ENCODE assay signal across 15 cellular contexts in genomic region chr2:201256001-201256544, GRCh38. TPM values are rescaled to one million over a fixed set of nuclear protein-coding genes. Genes with fewer than 3 reads are reported as not detected.
A peak's percentile ranks its signal among the peaks of the same experiment; 100 is the strongest.
DNase-seq lines count a peak whose midpoint lies in the region; ATAC-seq and TF ChIP-seq lines count a peak whose summit lies in the region.
"Had no signal": no experiment of that assay in that cellular context is flagged by ENCODE, and none has a peak within 500 bp of the region (broad histone marks: within the 10 kb centered on the region; RNA-seq: fewer than 3 reads in every experiment).

No MANE protein-coding gene starts in this region.

- POLR2A ChIA-PET in activated CD4-positive, alpha-beta T cell treated with anti-CD3 and anti-CD28 coated beads for 36 hours (lab: Charles Lee) = no interaction called here
- POLR2A ChIA-PET in naive thymus-derived CD8-positive, alpha-beta T cell (lab: Charles Lee) = interaction anchor here (0.9 to 1.5 kb wide), 5 partner anchors 9 to 138 kb away, joined by 3 to 9 read pairs (median 3); no protein-coding TSS in a partner anchor

- H3K4me2 ChIP-seq in MM.1S (ENCODE audit: low read depth, low read length) (peak overlapping the region; percentile 80), trophoblast cell (ENCODE audit: low read length) (no peak overlapping the region)
- H3K4me2 ChIP-seq: SK-N-SH had no signal

- peaks cover 2% of the 10 kb centered on the region for H3K9me3 Mint-ChIP-seq in activated CD4-positive, alpha-beta T cell treated with anti-CD3 and anti-CD28 coated beads for 36 hours (ENCODE audit: low read depth)
- H3K9me3 Mint-ChIP-seq in activated naive CD8-positive, alpha-beta T cell treated with anti-CD3 and anti-CD28 coated beads for 36 hours = peaks cover 8% of the 10 kb centered on the region
- H3K9me3 Mint-ChIP-seq in naive thymus-derived CD8-positive, alpha-beta T cell = peaks cover 0 to 3% (median 2%) of the 10 kb centered on the region in 9 donors
- H3K9me3 Mint-ChIP-seq in type B pancreatic cell = no peaks in the 10 kb centered on the region

- no peak overlapping the region for H3K23ac ChIP-seq in trophoblast cell (ENCODE audit: low read length)

- H3K4me3 ChIP-seq in MM.1S (ENCODE audit: low read length) = no peak overlapping the region
- H3K4me3 ChIP-seq in trophoblast cell (ENCODE audit: low read depth, low read length) = no peak overlapping the region
- H3K4me3 ChIP-seq: GM12878, lung, upper lobe of left lung had no signal

- no peak overlapping the region for H3K9ac ChIP-seq in MM.1S (ENCODE audit: low read length)
- H3K9ac ChIP-seq in trophoblast cell (ENCODE audit: low read length) = no peak overlapping the region
- H3K9ac ChIP-seq: SK-N-SH had no signal

- H3K18ac ChIP-seq in trophoblast cell (ENCODE audit: low read length) = no peak overlapping the region

- H2BK120ac ChIP-seq in trophoblast cell (ENCODE audit: insufficient read depth, low read length, poor library complexity) = no peak overlapping the region

- no CpG with 5 or more reads among the region's 3 CpGs for WGBS in trophoblast cell (ENCODE audit: extremely low coverage, insufficient coverage, insufficient read length)

- H3K79me2 ChIP-seq in MM.1S (ENCODE audit: low read length) (peaks cover 65% of the 10 kb centered on the region), trophoblast cell (ENCODE audit: control insufficient read depth, insufficient read depth, low read length, poor library complexity) (no peaks in the 10 kb centered on the region)

- H4K91ac ChIP-seq in trophoblast cell (ENCODE audit: low read depth, low read length) = no peak overlapping the region

- H3K27me3 Mint-ChIP-seq in activated CD4-positive, alpha-beta T cell treated with anti-CD3 and anti-CD28 coated beads for 36 hours = no peaks in the 10 kb centered on the region
- H3K27me3 Mint-ChIP-seq in activated naive CD8-positive, alpha-beta T cell treated with anti-CD3 and anti-CD28 coated beads for 36 hours = no peaks in the 10 kb centered on the region
- peaks cover 0 to 1% (median 0%) of the 10 kb centered on the region in 5 donors for H3K27me3 Mint-ChIP-seq in naive thymus-derived CD8-positive, alpha-beta T cell
- peaks cover 3% of the 10 kb centered on the region for H3K27me3 Mint-ChIP-seq in type B pancreatic cell

- H3K27me3 ChIP-seq in MM.1S (replicated peaks; ENCODE audit: insufficient read depth, low read length) = no peaks in the 10 kb centered on the region
- H3K27me3 ChIP-seq in trophoblast cell (ENCODE audit: insufficient read depth, low read length) = no peaks in the 10 kb centered on the region
- H3K27me3 ChIP-seq: upper lobe of left lung had no signal

- no peak for TF ChIP-seq CTCF in MM.1S (IDR thresholded peaks at IDR 0.05; ENCODE audit: low read length)
- no peak for TF ChIP-seq CTCF in type B pancreatic cell (conservative IDR thresholded peaks at IDR 0.05)

- no peaks in the 10 kb centered on the region for H3K9me2 ChIP-seq in MM.1S (replicated peaks; ENCODE audit: insufficient read depth, low read length)
- H3K9me2 ChIP-seq: SK-N-SH had no signal

- peaks cover 12% of the 10 kb centered on the region for H3K79me1 ChIP-seq in trophoblast cell (ENCODE audit: low read length)

- peaks cover 79% of the 10 kb centered on the region for H3K4me1 Mint-ChIP-seq in activated CD4-positive, alpha-beta T cell treated with anti-CD3 and anti-CD28 coated beads for 36 hours
- H3K4me1 Mint-ChIP-seq in activated naive CD8-positive, alpha-beta T cell treated with anti-CD3 and anti-CD28 coated beads for 36 hours = peaks cover 71% of the 10 kb centered on the region
- H3K4me1 Mint-ChIP-seq in naive thymus-derived CD8-positive, alpha-beta T cell = peaks cover 40 to 90% (median 81%) of the 10 kb centered on the region in 4 donors
- H3K4me1 Mint-ChIP-seq in type B pancreatic cell (ENCODE audit: unreplicated experiment) = peaks cover 16% of the 10 kb centered on the region

- no peak overlapping the region for H3K14ac ChIP-seq in trophoblast cell (ENCODE audit: low read length)

- no peak overlapping the region for H2BK5ac ChIP-seq in trophoblast cell (ENCODE audit: low read depth, low read length, poor library complexity)

- no peak overlapping the region for H3K4ac ChIP-seq in trophoblast cell (ENCODE audit: low read depth, low read length)

- no peak for ATAC-seq in activated CD4-positive, alpha-beta T cell treated with anti-CD3 and anti-CD28 coated beads for 36 hours
- no peak for ATAC-seq in naive thymus-derived CD8-positive, alpha-beta T cell
- ATAC-seq: GM12878 had no signal

- DNase-seq in activated CD4-positive, alpha-beta T cell treated with anti-CD3 and anti-CD28 coated beads for 36 hours = no peak
- DNase-seq in activated CD4-positive, alpha-beta T cell treated with anti-CD3 and anti-CD28 coated beads, Interleukin-2, amount 50 U/mL, for 4 hours = no peak
- no peak for DNase-seq in MM.1S
- DNase-seq in activated naive CD8-positive, alpha-beta T cell treated with anti-CD3 and anti-CD28 coated beads for 36 hours = no peak
- no peak for DNase-seq in naive thymus-derived CD8-positive, alpha-beta T cell
- DNase-seq in type B pancreatic cell (ENCODE audit: extremely low spot score, unreplicated experiment) = no peak
- DNase-seq in GM19238 (ENCODE audit: insufficient read length, low spot score) = no peak
- no peak for DNase-seq in trophoblast cell
- DNase-seq: Kasumi-1, NCI-H2081, nucleus accumbens, SK-N-SH had no signal

- no peaks in the 10 kb centered on the region for H3K36me3 ChIP-seq in MM.1S (replicated peaks; ENCODE audit: insufficient read depth, low read length)
- no peaks in the 10 kb centered on the region for H3K36me3 ChIP-seq in trophoblast cell (ENCODE audit: control insufficient read depth in 1 of 2, insufficient read depth in 2 of 2, low read length in 2 of 2)
- H3K36me3 ChIP-seq: upper lobe of left lung had no signal

- peaks cover 21% of the 10 kb centered on the region for H3K36me3 Mint-ChIP-seq in activated CD4-positive, alpha-beta T cell treated with anti-CD3 and anti-CD28 coated beads for 36 hours (ENCODE audit: low read depth)
- H3K36me3 Mint-ChIP-seq in activated naive CD8-positive, alpha-beta T cell treated with anti-CD3 and anti-CD28 coated beads for 36 hours = peaks cover 45% of the 10 kb centered on the region
- H3K36me3 Mint-ChIP-seq in naive thymus-derived CD8-positive, alpha-beta T cell = peaks cover 5 to 9% (median 5%) of the 10 kb centered on the region in 3 donors
- H3K36me3 Mint-ChIP-seq in type B pancreatic cell = no peaks in the 10 kb centered on the region

- H4K8ac ChIP-seq in trophoblast cell (ENCODE audit: low read depth, low read length) = no peak overlapping the region

- H2AK5ac ChIP-seq in trophoblast cell (ENCODE audit: low read length) = no peak overlapping the region

- intact Hi-C loops in activated CD4-positive, alpha-beta T cell treated with anti-CD3 and anti-CD28 coated beads for 36 hours (cut with DNase I, micrococcal nuclease) = loop anchor here in 1 of 2 experiments (5.0 kb wide), 3 partner anchors 176 to 444 kb away; partner anchors contain the start of genes BZW1 and TMEM237

- H3K4me1 ChIP-seq in MM.1S (ENCODE audit: low read length) (peaks cover 52% of the 10 kb centered on the region), trophoblast cell (ENCODE audit: control insufficient read depth in 1 of 2, insufficient read depth in 2 of 2, low read length in 2 of 2) (peaks cover 8 to 12% of the 10 kb centered on the region in 2 experiments)

- H3F3A ChIP-seq in MM.1S (ENCODE audit: insufficient read depth, low read length) = peaks cover 71% of the 10 kb centered on the region

- CTCF ChIA-PET in activated CD4-positive, alpha-beta T cell treated with anti-CD3 and anti-CD28 coated beads for 36 hours (lab: Charles Lee) = interaction anchor here (1.0 to 1.3 kb wide), 3 partner anchors 14 to 108 kb away, joined by 3 to 4 read pairs (median 4); no protein-coding TSS in a partner anchor

- no peaks in the 10 kb centered on the region for H3K9me3 ChIP-seq in MM.1S (replicated peaks; ENCODE audit: insufficient read depth, low read length)
- H3K9me3 ChIP-seq in trophoblast cell (ENCODE audit: insufficient read depth, low read depth, low read length) = no peaks in the 10 kb centered on the region
- H3K9me3 ChIP-seq: SK-N-SH, upper lobe of left lung had no signal

- no peak overlapping the region for H3K4me3 Mint-ChIP-seq in activated CD4-positive, alpha-beta T cell treated with anti-CD3 and anti-CD28 coated beads for 36 hours
- H3K4me3 Mint-ChIP-seq in activated naive CD8-positive, alpha-beta T cell treated with anti-CD3 and anti-CD28 coated beads for 36 hours = no peak overlapping the region
- H3K4me3 Mint-ChIP-seq in naive thymus-derived CD8-positive, alpha-beta T cell = peak overlapping the region in 6 of 10 donors; percentile 60 to 100 (median 94)
- H3K4me3 Mint-ChIP-seq in type B pancreatic cell = no peak overlapping the region

- no peak overlapping the region for H4K12ac ChIP-seq in trophoblast cell (ENCODE audit: low read depth, low read length)

- H2AFZ ChIP-seq in MM.1S (ENCODE audit: low read length) = no peak overlapping the region
- H2AFZ ChIP-seq in trophoblast cell (ENCODE audit: insufficient read depth, low read length, poor library complexity) = no peak overlapping the region

- H4K20me1 ChIP-seq in MM.1S (ENCODE audit: insufficient read depth, low read length) = no peaks in the 10 kb centered on the region

- H2BK12ac ChIP-seq in trophoblast cell (ENCODE audit: low read length) = no peak overlapping the region

- H3K27ac ChIP-seq in MM.1S (ENCODE audit: low read length) = peak overlapping the region; percentile 96
- no peak overlapping the region for H3K27ac ChIP-seq in trophoblast cell (ENCODE audit: low read depth, low read length)

- H3K27ac Mint-ChIP-seq in activated CD4-positive, alpha-beta T cell treated with anti-CD3 and anti-CD28 coated beads for 36 hours = peak overlapping the region; percentile 98
- peak overlapping the region; percentile 99 for H3K27ac Mint-ChIP-seq in activated naive CD8-positive, alpha-beta T cell treated with anti-CD3 and anti-CD28 coated beads for 36 hours
- H3K27ac Mint-ChIP-seq in naive thymus-derived CD8-positive, alpha-beta T cell = peak overlapping the region; percentile 97 to 100 (median 99)
- H3K27ac Mint-ChIP-seq in type B pancreatic cell = no peak overlapping the region

RNA-seq across cellular contexts. Expression of gene CASP8, which starts 4.3 kb away (rescaled TPM):
- 10 to 100 TPM; 45.1 to 49.1 TPM for total RNA-seq in activated CD4-positive, alpha-beta T cell treated with anti-CD3 and anti-CD28 coated beads for 36 hours
- total RNA-seq in activated naive CD8-positive, alpha-beta T cell treated with anti-CD3 and anti-CD28 coated beads for 36 hours = 10 to 100 TPM; 36.2 to 37.9 TPM
- 100 to 1,000 TPM; 209 to 212 TPM for total RNA-seq in naive thymus-derived CD8-positive, alpha-beta T cell
- polyA plus RNA-seq in naive thymus-derived CD8-positive, alpha-beta T cell = 10 to 100 TPM; 25.0 to 56.5 (median 26.1) TPM
- 6.0 and 12.9 TPM in 2 replicates for total RNA-seq in type B pancreatic cell (ENCODE audit: low replicate concordance)
- polyA plus RNA-seq in trophoblast cell (2013) = 3.1 and 3.4 TPM in 2 replicates

Comparison
In these comparisons a context has a peak if more than half of its experiments do, and no peak if none do; other contexts are left out.
1. H3K4me3 Mint-ChIP-seq: peak in naive thymus-derived CD8-positive, alpha-beta T cell (6 of 10); none in activated CD4-positive, alpha-beta T cell treated with anti-CD3 and anti-CD28 coated beads for 36 hours (single experiment), activated naive CD8-positive, alpha-beta T cell treated with anti-CD3 and anti-CD28 coated beads for 36 hours (single experiment) and type B pancreatic cell (single experiment).
2. RNA of gene CASP8, which starts 4.3 kb away (total RNA-seq): 209 to 212 TPM in naive thymus-derived CD8-positive, alpha-beta T cell; 45.1 to 49.1 TPM in activated CD4-positive, alpha-beta T cell treated with anti-CD3 and anti-CD28 coated beads for 36 hours, 36.2 to 37.9 TPM in activated naive CD8-positive, alpha-beta T cell treated with anti-CD3 and anti-CD28 coated beads for 36 hours and 6.0 to 12.9 TPM in type B pancreatic cell; every median in the first group is over 4 times any median in the second.